In genomic region chr17:64081802-64082799, GRCh38 we compare ENCODE assay signal across 8 cellular contexts. TPM values are rescaled to one million over a fixed set of nuclear protein-coding genes. Genes with fewer than 3 reads are reported as not detected.
A peak's percentile ranks its signal among the peaks of the same experiment; 100 is the strongest.
DNase-seq lines count a peak whose midpoint lies in the region; ATAC-seq and TF ChIP-seq lines count a peak whose summit lies in the region.

No MANE protein-coding gene starts in this region.

- H3K4me1 ChIP-seq in HUES6 (ENCODE audit: control insufficient read depth, insufficient read depth, low read length): peaks cover 18% of the 10 kb centered on the region
- peaks cover 92% of the 10 kb centered on the region for H3K4me1 ChIP-seq in OCI-LY7 (ENCODE audit: insufficient read depth, low read length, poor library complexity, severe bottlenecking)
- H3K4me1 ChIP-seq in mucosa of stomach (ENCODE audit: control insufficient read depth, insufficient read depth, low read length): peaks cover 45% of the 10 kb centered on the region

- H3K9me3 Mint-ChIP-seq in MCF 10A (ENCODE audit: unreplicated experiment): no peaks in the 10 kb centered on the region

- H3K9ac ChIP-seq in HUES6 (ENCODE audit: low read length): peak overlapping the region; percentile 8
- peak overlapping the region; percentile 63 for H3K9ac ChIP-seq in mucosa of stomach (ENCODE audit: low read length)

- peaks cover 19% of the 10 kb centered on the region for H3K4me1 Mint-ChIP-seq in MCF 10A (ENCODE audit: insufficient read depth, unreplicated experiment)

- no peaks in the 10 kb centered on the region for H4K20me1 ChIP-seq in OCI-LY7 (ENCODE audit: insufficient read depth, low read length)

- H3K4me3 ChIP-seq in HUES6 (ENCODE audit: low read depth, low read length) (no peak overlapping the region), OCI-LY7 (ENCODE audit: low read depth, low read length, poor library complexity, severe bottlenecking) (peak overlapping the region; percentile 15), mucosa of stomach (ENCODE audit: low read length) (no peak overlapping the region)

- CTCF ChIA-PET in OCI-LY7 (lab: Charles Lee; ENCODE audit: unreplicated experiment) (interaction anchor here (0.5 to 1.3 kb wide), 2 partner anchors 50 to 421 kb away, joined by 3 read pairs; no protein-coding TSS in a partner anchor), MCF 10A (lab: Yijun Ruan, JAX) (interaction anchor here (0.5 to 2.6 kb wide), 8 partner anchors 15 to 150 kb away, joined by 3 to 8 read pairs (median 3); no protein-coding TSS in a partner anchor)

- POLR2A ChIA-PET in OCI-LY7 (lab: Charles Lee) (interaction anchor here (0.5 to 2.5 kb wide), 9 partner anchors 8 to 756 kb away, joined by 3 to 10 read pairs (median 4); no protein-coding TSS in a partner anchor), MCF 10A (lab: Yijun Ruan, JAX) (interaction anchor here (0.6 to 9.5 kb wide), 19 partner anchors 8 to 423 kb away, joined by 3 to 72 read pairs (median 5); no protein-coding TSS in a partner anchor)

- intact Hi-C loops in OCI-LY7 (cut with micrococcal nuclease; ENCODE audit: unreplicated experiment): no loop called here
- intact Hi-C loops in MCF 10A (cut with micrococcal nuclease): loop anchor here (1.0 kb wide), 2 partner anchors 36 to 48 kb away; partner anchors contain the start of gene ERN1

- H3K4me3 Mint-ChIP-seq in MCF 10A (ENCODE audit: unreplicated experiment): peak overlapping the region; percentile 19

- H3K36me3 Mint-ChIP-seq in MCF 10A (ENCODE audit: insufficient read depth, unreplicated experiment): peaks cover 35% of the 10 kb centered on the region

- H3K27ac Mint-ChIP-seq in MCF 10A (ENCODE audit: low read depth, unreplicated experiment): no peak overlapping the region

- peak; percentile 35 for DNase-seq in stimulated activated CD4-positive, alpha-beta T cell treated with anti-CD3 and anti-CD28 coated beads, Interleukin-4, amount 100 ng/mL, for 24 hours
- DNase-seq in stimulated activated CD4-positive, alpha-beta T cell treated with anti-CD3 and anti-CD28 coated beads, Interleukin-2, amount 100 ng/mL, for 48 hours: no peak
- DNase-seq in OCI-LY7 (ENCODE audit: low spot score) (peak; percentile 78), MCF 10A (ENCODE audit: unreplicated experiment) (peak; percentile 87), retina (no peak)

- no peaks in the 10 kb centered on the region for H3K27me3 ChIP-seq in HUES6 (ENCODE audit: control insufficient read depth, insufficient read depth, low read length)
- H3K27me3 ChIP-seq in mucosa of stomach (ENCODE audit: control insufficient read depth, insufficient read depth, low read length): no peaks in the 10 kb centered on the region

- peak overlapping the region; percentile 36; the same call in 1 of the 2 replicates for H2AFZ ChIP-seq in OCI-LY7 (ENCODE audit: low read length)

- H3K27me3 Mint-ChIP-seq in MCF 10A (ENCODE audit: insufficient read depth, unreplicated experiment): no peaks in the 10 kb centered on the region

- peak overlapping the region; percentile 62 for H3K4me2 ChIP-seq in OCI-LY7 (ENCODE audit: low read length)

- H3K9me2 ChIP-seq in OCI-LY7 (ENCODE audit: insufficient read depth, low read length): no peaks in the 10 kb centered on the region

- H3K36me3 ChIP-seq in HUES6 (ENCODE audit: control insufficient read depth, insufficient read depth, low read length) (no peaks in the 10 kb centered on the region), OCI-LY7 (ENCODE audit: insufficient read depth, low read length) (peaks cover 32% of the 10 kb centered on the region), mucosa of stomach (ENCODE audit: control insufficient read depth, insufficient read depth, low read length) (no peaks in the 10 kb centered on the region)

- peak; percentile 18; the same call in 1 of the 2 replicates for TF ChIP-seq CTCF in OCI-LY7 (conservative IDR thresholded peaks at IDR 0.05; ENCODE audit: low read length)
- no peak for TF ChIP-seq CTCF in MCF 10A (IDR thresholded peaks at IDR 0.05; ENCODE audit: unreplicated experiment)

- BruUV-seq in OCI-LY7 (replicated peaks; lab: Mats Ljungman, UMichigan): TSS peak; percentile 98
- TSS peak; percentile 99 for BruUV-seq in MCF 10A (replicated peaks; lab: Mats Ljungman, UMichigan)

- H3K27ac ChIP-seq in HUES6 (ENCODE audit: low read depth, low read length) (no peak overlapping the region), OCI-LY7 (ENCODE audit: low read depth, low read length, poor library complexity, severe bottlenecking) (peak overlapping the region; percentile 62)

- peaks cover 10% of the 10 kb centered on the region; the same call in 1 of the 2 replicates for H3K79me2 ChIP-seq in OCI-LY7 (ENCODE audit: insufficient read depth, low read depth, low read length)

- H3K9me3 ChIP-seq in HUES6 (ENCODE audit: control insufficient read depth, insufficient read depth, low read depth, low read length) (no peaks in the 10 kb centered on the region), OCI-LY7 (ENCODE audit: low read length) (no peaks in the 10 kb centered on the region), mucosa of stomach (ENCODE audit: control insufficient read depth, low read length) (no peaks in the 10 kb centered on the region)

- ATAC-seq in GM18498 (IDR thresholded peaks at IDR 0.05; ENCODE audit: unreplicated experiment): no peak

RNA-seq across cellular contexts. Expression of gene ERN1, which starts 47.8 kb away (rescaled TPM):
- total RNA-seq in OCI-LY7 (2014; rRNA removed; shearing (Covaris generic)): 14.7 and 22.0 TPM in 2 replicates
- total RNA-seq in OCI-LY7 (2022) (65.6 and 70.3 TPM in 2 replicates), MCF 10A (2022) (79.5 and 87.0 TPM in 2 replicates)

Comparison
In these comparisons a context has a peak if more than half of its experiments do, and no peak if none do; other contexts are left out.
1. DNase-seq: peak in stimulated activated CD4-positive, alpha-beta T cell treated with anti-CD3 and anti-CD28 coated beads, Interleukin-4, amount 100 ng/mL, for 24 hours (single experiment), OCI-LY7 (single experiment) and MCF 10A (single experiment); none in stimulated activated CD4-positive, alpha-beta T cell treated with anti-CD3 and anti-CD28 coated beads, Interleukin-2, amount 100 ng/mL, for 48 hours (0 of 2) and retina (single experiment).